Comparison of ENCODE assay signal across 35 cellular contexts in genomic region chr2:212448698-212449097, GRCh38.
DNase-seq lines count a peak whose midpoint lies in the region; TF ChIP-seq lines count a peak whose summit lies in the region.
"Had no signal": no experiment of that assay in that cellular context is flagged by ENCODE, and none has a peak within 500 bp of the region (broad histone marks: within the 10 kb centered on the region; RNA-seq: fewer than 3 reads in every experiment).

No MANE protein-coding gene starts in this region.

- peak overlapping the region in 3 of 5 experiments; percentile 3 to 78 (median 62) for H3K27ac Mint-ChIP-seq in brain
- H3K27ac Mint-ChIP-seq in nephron = peak overlapping the region; percentile 7 to 64 (median 26)
- H3K27ac Mint-ChIP-seq: activated CD8-positive, alpha-beta memory T cell treated with anti-CD3 and anti-CD28 coated beads, Interleukin-2, amount 10 ng/mL, durations not matched to agents 7 days and 5 days; activated naive CD8-positive, alpha-beta T cell treated with anti-CD3 and anti-CD28 coated beads, Interleukin-2, amount 10 ng/mL, durations not matched to agents 7 days and 5 days; nephron progenitor cell; stimulated activated naive CD8-positive, alpha-beta T cell treated with anti-CD3 and anti-CD28 coated beads, Interleukin-15, amount 100 ng/mL, for 72 hours had no signal

- H3K36me3 Mint-ChIP-seq in brain (peaks cover 16% of the 10 kb centered on the region), nephron (ENCODE audit: low read depth) (peaks cover 13% of the 10 kb centered on the region)
- H3K36me3 Mint-ChIP-seq: activated CD8-positive, alpha-beta memory T cell treated with anti-CD3 and anti-CD28 coated beads, Interleukin-2, amount 10 ng/mL, durations not matched to agents 7 days and 5 days; activated naive CD8-positive, alpha-beta T cell treated with anti-CD3 and anti-CD28 coated beads, Interleukin-2, amount 10 ng/mL, durations not matched to agents 7 days and 5 days had no signal

- peaks cover 0 to 8% (median 6%) of the 10 kb centered on the region in 5 experiments for H3K9me3 Mint-ChIP-seq in brain
- H3K9me3 Mint-ChIP-seq in nephron = no peaks in the 10 kb centered on the region
- H3K9me3 Mint-ChIP-seq: activated T-cell treated with anti-CD3 and anti-CD28 coated beads, Interleukin-2, amount 50 U/mL, for 4 hours; nephron progenitor cell; stimulated activated naive CD8-positive, alpha-beta T cell treated with anti-CD3 and anti-CD28 coated beads, Interleukin-15, amount 100 ng/mL, for 72 hours had no signal

- H3K27me3 Mint-ChIP-seq in brain (peaks cover 19% of the 10 kb centered on the region), nephron (ENCODE audit: low read depth) (no peaks in the 10 kb centered on the region)
- H3K27me3 Mint-ChIP-seq: activated CD8-positive, alpha-beta memory T cell treated with anti-CD3 and anti-CD28 coated beads, Interleukin-2, amount 10 ng/mL, durations not matched to agents 7 days and 5 days; activated naive CD8-positive, alpha-beta T cell treated with anti-CD3 and anti-CD28 coated beads, Interleukin-2, amount 10 ng/mL, durations not matched to agents 7 days and 5 days; stimulated activated naive CD8-positive, alpha-beta T cell treated with anti-CD3 and anti-CD28 coated beads, Interleukin-15, amount 100 ng/mL, for 72 hours had no signal

- peak; percentile 2 for DNase-seq in AG10803 (ENCODE audit: low read depth)
- peak; percentile 9 for DNase-seq in HuH-7 (ENCODE audit: low spot score)
- DNase-seq in AG08396 (ENCODE audit: low spot score) = no peak
- no peak for DNase-seq in dermis blood vessel endothelial cell
- DNase-seq in SHP77 treated with DMSO at 0.1 percent for 48 hours (lab: John Stamatoyannopoulos, UW) = no peak
- DNase-seq: activated CD4-positive, alpha-beta T cell treated with anti-CD3 and anti-CD28 coated beads, Interleukin-2, amount 50 U/mL, for 4 hours; activated CD8-positive, alpha-beta memory T cell treated with anti-CD3 and anti-CD28 coated beads, Interleukin-2, amount 10 ng/mL, durations not matched to agents 7 days and 5 days; activated gamma-delta T cell; activated naive CD8-positive, alpha-beta T cell treated with anti-CD3 and anti-CD28 coated beads, Interleukin-2, amount 10 ng/mL, durations not matched to agents 7 days and 5 days; activated T-cell treated with anti-CD3 and anti-CD28 coated beads, Interleukin-2, amount 50 U/mL, for 4 hours; body of pancreas; cerebellar nuclear complex; DMS153; foreskin keratinocyte; HCEC 1CT; heart left ventricle; IMR-90; left cardiac atrium; mucosa of descending colon; NCI-H1694; NCI-H2171; NCI-H510A; nephron progenitor cell; pancreas; spleen; stimulated activated CD8-positive, alpha-beta memory T cell treated with anti-CD3 and anti-CD28 coated beads, Interleukin-4, amount 100 ng/mL, for 48 hours; stimulated activated naive CD8-positive, alpha-beta T cell treated with anti-CD3 and anti-CD28 coated beads, Interleukin-15, amount 100 ng/mL, for 72 hours; T-helper 2 cell had no signal

- H3K4me1 Mint-ChIP-seq in brain (peaks cover 35% of the 10 kb centered on the region), nephron (peaks cover 9% of the 10 kb centered on the region)
- H3K4me1 Mint-ChIP-seq: activated CD8-positive, alpha-beta memory T cell treated with anti-CD3 and anti-CD28 coated beads, Interleukin-2, amount 10 ng/mL, durations not matched to agents 7 days and 5 days; activated naive CD8-positive, alpha-beta T cell treated with anti-CD3 and anti-CD28 coated beads, Interleukin-2, amount 10 ng/mL, durations not matched to agents 7 days and 5 days; stimulated activated naive CD8-positive, alpha-beta T cell treated with anti-CD3 and anti-CD28 coated beads, Interleukin-15, amount 100 ng/mL, for 72 hours had no signal

- H3K4me3 Mint-ChIP-seq in brain (peak overlapping the region in 3 of 5 experiments; percentile 6 to 17 (median 11)), nephron (no peak overlapping the region)
- H3K4me3 Mint-ChIP-seq: activated CD8-positive, alpha-beta memory T cell treated with anti-CD3 and anti-CD28 coated beads, Interleukin-2, amount 10 ng/mL, durations not matched to agents 7 days and 5 days; activated naive CD8-positive, alpha-beta T cell treated with anti-CD3 and anti-CD28 coated beads, Interleukin-2, amount 10 ng/mL, durations not matched to agents 7 days and 5 days; activated T-cell treated with anti-CD3 and anti-CD28 coated beads, Interleukin-2, amount 50 U/mL, for 4 hours; nephron progenitor cell; stimulated activated naive CD8-positive, alpha-beta T cell treated with anti-CD3 and anti-CD28 coated beads, Interleukin-15, amount 100 ng/mL, for 72 hours had no signal

- TF ChIP-seq CTCF in AG10803 (conservative IDR thresholded peaks at IDR 0.05; ENCODE audit: low read length) (no peak), brain (conservative IDR thresholded peaks at IDR 0.05) (no peak), nephron (IDR thresholded peaks at IDR 0.05; ENCODE audit: unreplicated experiment in 3 of 3) (no peak)

- no peak overlapping the region for H3K4me3 ChIP-seq in AG10803 (ENCODE audit: low read length)
- H3K4me3 ChIP-seq: BLaER1, body of pancreas, esophagus muscularis mucosa, GM12878, heart left ventricle, mucosa of descending colon, pancreas, SK-N-MC, spleen, thoracic aorta had no signal

Comparison
In these comparisons a context has a peak if more than half of its experiments do, and no peak if none do; other contexts are left out.
1. DNase-seq: peak in AG10803 (single experiment) and HuH-7 (single experiment); none in AG08396 (single experiment), dermis blood vessel endothelial cell (single experiment) and SHP77 treated with DMSO at 0.1 percent for 48 hours (single experiment).
2. H3K4me3 Mint-ChIP-seq: peak in brain (3 of 5); none in nephron (0 of 3).